ENCODE assay signal across 19 cellular contexts in the genomic region with DNA sequence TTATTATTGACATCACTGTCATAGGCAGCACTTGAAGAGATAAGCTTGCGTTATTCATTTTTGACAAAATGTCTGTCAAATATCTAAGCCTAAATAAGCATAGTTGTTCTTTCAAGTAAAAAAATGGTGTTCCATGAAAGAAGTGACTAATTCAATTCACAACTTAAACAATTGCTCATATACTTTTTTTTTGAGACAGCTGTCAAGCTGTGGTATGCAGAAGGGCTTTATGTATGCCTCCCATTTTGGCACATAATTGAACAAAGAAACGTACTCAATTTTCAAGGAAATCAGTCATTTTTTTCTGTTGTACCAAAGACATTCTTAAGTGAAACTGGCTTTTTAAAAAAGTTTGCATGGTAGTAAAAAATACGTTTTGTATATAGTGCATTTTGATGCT. TPM values are rescaled to one million over a fixed set of nuclear protein-coding genes. Genes with fewer than 3 reads are reported as not detected.
DNase-seq lines count a peak whose midpoint lies in the region; ATAC-seq and TF ChIP-seq lines count a peak whose summit lies in the region.
"Had no signal": no experiment of that assay in that cellular context is flagged by ENCODE, and none has a peak within 500 bp of the region (broad histone marks: within the 10 kb centered on the region; RNA-seq: fewer than 3 reads in every experiment).

No MANE protein-coding gene starts in this region.

- no peak overlapping the region for H3K4me2 ChIP-seq in GM23248 (ENCODE audit: unreplicated experiment)

- POLR2A ChIA-PET in WTC11 (lab: Charles Lee): no interaction called here

- CTCF ChIA-PET in WTC11 (lab: Charles Lee): no interaction called here

- no peaks in the 10 kb centered on the region for H4K20me1 ChIP-seq in GM23248 (ENCODE audit: insufficient read depth)

- no peaks in the 10 kb centered on the region for H3K36me3 ChIP-seq in cardiac muscle cell
- H3K36me3 ChIP-seq in GM23248 (ENCODE audit: low read depth): no peaks in the 10 kb centered on the region

- intact Hi-C loops in Right ventricle myocardium superior (cut with DNase I): no loop called here

- H3K4me3 ChIP-seq in cardiac muscle cell (no peak overlapping the region), GM23248 (no peak overlapping the region)
- H3K4me3 ChIP-seq: BLaER1 treated with 17β-estradiol and CSF1 and Interleukin-3, amounts not matched to agents 10 nM and 100 nM; GM12878 had no signal

- H3K27ac Mint-ChIP-seq in WTC11 (peak overlapping the region; percentile 14; the same call in 1 of the 2 replicates), brain (peak overlapping the region in 1 of 5 experiments; percentile 63)
- H3K27ac Mint-ChIP-seq: B cell; CD8-positive, alpha-beta memory T cell had no signal

- TF ChIP-seq CTCF in cardiac muscle cell (IDR thresholded peaks at IDR 0.05; ENCODE audit: low read depth, low read length) (no peak), WTC11 (IDR thresholded peaks at IDR 0.05) (no peak), brain (conservative IDR thresholded peaks at IDR 0.05) (no peak)

- WGBS in GM23248 (ENCODE audit: low coverage in 1 of 2, low lambda C conversion rate in 2 of 2, missing lambda C conversion rate in 2 of 2), 2 experiments: 91 to 96% methylated on average over 3 of the region's 3 CpGs

- no peaks in the 10 kb centered on the region for H3K9me2 ChIP-seq in GM23248 (ENCODE audit: insufficient read depth)

- in situ Hi-C loops in GM23248 (cut with MboI): no loop called here

- ATAC-seq in Right ventricle myocardium superior (ENCODE audit: poor library complexity) (no peak), WTC11 (no peak), GM21529 (IDR thresholded peaks at IDR 0.05; ENCODE audit: unreplicated experiment) (no peak)
- ATAC-seq: GM12878 had no signal

- H3K4me3 Mint-ChIP-seq in WTC11: no peak overlapping the region
- H3K4me3 Mint-ChIP-seq in brain: peak overlapping the region in 3 of 5 experiments; percentile 32 to 68 (median 40)
- H3K4me3 Mint-ChIP-seq: B cell; CD8-positive, alpha-beta memory T cell; H9 had no signal

- peaks cover 63% of the 10 kb centered on the region for H3K4me1 Mint-ChIP-seq in WTC11
- H3K4me1 Mint-ChIP-seq in brain: peaks cover 77% of the 10 kb centered on the region

- H2AFZ ChIP-seq in GM23248: no peak overlapping the region

- H3K9ac ChIP-seq in GM23248: no peak overlapping the region
- H3K9ac ChIP-seq: BLaER1 treated with 17β-estradiol and CSF1 and Interleukin-3, amounts not matched to agents 10 nM and 100 nM had no signal

- no peak for DNase-seq in cardiac muscle cell (ENCODE audit: low read depth in 1 of 2, low spot score in 1 of 2)
- DNase-seq in Right ventricle myocardium superior: no peak
- DNase-seq in WTC11 (ENCODE audit: low spot score): no peak
- no peak for DNase-seq in GM23248
- DNase-seq in midbrain (lab: John Stamatoyannopoulos, UW): no peak
- DNase-seq in globus pallidus (ENCODE audit: low spot score): no peak
- DNase-seq: CD8-positive, alpha-beta memory T cell; COR-L47; DMS 273 treated with DMSO at 0.1 percent for 48 hours; DMS53; DND-41; EL; GOT3; H9 had no signal

- H3K27me3 ChIP-seq in cardiac muscle cell: no peaks in the 10 kb centered on the region
- no peaks in the 10 kb centered on the region for H3K27me3 ChIP-seq in GM23248 (replicated peaks; ENCODE audit: insufficient read depth)

- peak overlapping the region; percentile 2 for H3K27ac ChIP-seq in cardiac muscle cell
- no peak overlapping the region for H3K27ac ChIP-seq in GM23248
- H3K27ac ChIP-seq: BLaER1 treated with 17β-estradiol and CSF1 and Interleukin-3, amounts not matched to agents 10 nM and 100 nM had no signal

- H3K27me3 Mint-ChIP-seq in WTC11 (ENCODE audit: low read depth): no peaks in the 10 kb centered on the region
- no peaks in the 10 kb centered on the region for H3K27me3 Mint-ChIP-seq in brain

- no peaks in the 10 kb centered on the region for H3K9me3 Mint-ChIP-seq in WTC11
- no peaks in the 10 kb centered on the region for H3K9me3 Mint-ChIP-seq in brain
- H3K9me3 Mint-ChIP-seq: H9 had no signal

- H3K4me1 ChIP-seq in cardiac muscle cell (ENCODE audit: low read depth) (peaks cover 48% of the 10 kb centered on the region), GM23248 (ENCODE audit: insufficient read depth) (no peaks in the 10 kb centered on the region)

- peaks cover 95% of the 10 kb centered on the region for H3K79me2 ChIP-seq in GM23248 (ENCODE audit: insufficient read depth)

- H3F3A ChIP-seq in GM23248 (ENCODE audit: insufficient read depth): no peaks in the 10 kb centered on the region

- H3K36me3 Mint-ChIP-seq in WTC11 (no peaks in the 10 kb centered on the region), brain (peaks cover 11% of the 10 kb centered on the region)
- H3K36me3 Mint-ChIP-seq: CD8-positive, alpha-beta memory T cell had no signal

- H3K9me3 ChIP-seq in cardiac muscle cell (ENCODE audit: low read depth) (no peaks in the 10 kb centered on the region), GM23248 (ENCODE audit: low read depth) (no peaks in the 10 kb centered on the region)
- H3K9me3 ChIP-seq: BLaER1 treated with 17β-estradiol and CSF1 and Interleukin-3, amounts not matched to agents 10 nM and 100 nM had no signal

TF ChIP-seq in WTC11, 78 proteins besides CTCF, POLR2A, EP300 and RAD21:
- TF ChIP-seq, protein P1, sequence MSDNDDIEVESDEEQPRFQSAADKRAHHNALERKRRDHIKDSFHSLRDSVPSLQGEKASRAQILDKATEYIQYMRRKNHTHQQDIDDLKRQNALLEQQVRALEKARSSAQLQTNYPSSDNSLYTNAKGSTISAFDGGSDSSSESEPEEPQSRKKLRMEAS (CRISPR knock-in tag; IDR thresholded peaks at IDR 0.05): no peak
- TF ChIP-seq FOXK1 (CRISPR knock-in tag; IDR thresholded peaks at IDR 0.05): no peak
- no peak for TF ChIP-seq ZNF232 (CRISPR knock-in tag; IDR thresholded peaks at IDR 0.05)

RNA-seq across cellular contexts. Expression of a gene that starts 8.5 kb away (rescaled TPM):
- total RNA-seq in cardiac muscle cell: 113 and 299 TPM in 2 replicates
- polyA plus RNA-seq in cardiac muscle cell: 119 and 172 TPM in 2 replicates
- 49.1 TPM for total RNA-seq in Right ventricle myocardium superior
- 181 to 182 TPM (median 182 TPM) in 3 replicates for total RNA-seq in WTC11 (2021)
- 50.8 TPM for polyA plus RNA-seq in brain (ENCODE audit: insufficient read depth, low read depth, low replicate concordance)
- 13.8 and 26.2 TPM in 2 replicates for total RNA-seq in GM23248 (2014; rRNA removed; shearing (Covaris generic))
- polyA plus RNA-seq in GM23248 (2016; fragmentation: Nextera tagmentation; extraction: Ambion mirVana): 4.5 and 5.4 TPM in 2 replicates
